In the genomic region with DNA sequence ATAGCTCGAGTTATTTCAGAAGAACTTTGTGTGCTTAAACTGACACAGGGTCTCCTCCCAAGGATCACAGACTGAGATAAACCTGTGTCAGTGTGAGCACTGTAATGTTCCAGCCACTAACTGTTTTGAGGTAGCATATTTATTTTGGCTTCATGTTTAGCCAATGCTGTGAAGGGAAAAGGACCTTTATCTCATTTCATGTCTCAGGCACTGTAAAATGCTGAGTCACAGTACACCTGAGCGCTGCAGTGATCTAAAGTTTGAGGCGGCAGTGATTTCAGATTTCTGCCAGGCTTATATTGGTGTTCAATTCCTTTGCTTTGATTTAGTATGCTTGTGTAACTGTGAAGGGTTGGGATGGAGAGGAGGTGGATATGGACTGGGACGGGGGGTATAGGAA, we compare ENCODE assay signal across 13 cellular contexts. TPM values are rescaled to one million over a fixed set of nuclear protein-coding genes. Genes with fewer than 3 reads are reported as not detected.
A peak's percentile ranks its signal among the peaks of the same experiment; 100 is the strongest.
DNase-seq lines count a peak whose midpoint lies in the region; ATAC-seq, FAIRE-seq and TF ChIP-seq lines count a peak whose summit lies in the region.
"Had no signal": no experiment of that assay in that cellular context is flagged by ENCODE, and none has a peak within 500 bp of the region (broad histone marks: within the 10 kb centered on the region; RNA-seq: fewer than 3 reads in every experiment).

No MANE protein-coding gene starts in this region.

- ATAC-seq in GM12878 (no peak), pancreas (peak; percentile 25 to 62 (median 45)), omental fat pad (ENCODE audit: low FRiP score) (no peak)

- DNase-seq in NCI-H2171 treated with DMSO at 0.1 percent for 48 hours (lab: John Stamatoyannopoulos, UW) (peak; percentile 4), NCI-H2171 (lab: John Stamatoyannopoulos, UW) (no peak), GM12878 (ENCODE audit: low read depth, low spot score) (no peak), pancreas (peak in 2 of 6 donors; percentile 22 to 28), omental fat pad (ENCODE audit: low spot score) (no peak), cortex of kidney (lab: John Stamatoyannopoulos, UW) (no peak)
- DNase-seq in stimulated activated naive CD4-positive, alpha-beta T cell treated with Interleukin-2 at 50 U/mL for 16 hours (lab: John Stamatoyannopoulos, UW) = no peak
- DNase-seq: activated CD4-positive, alpha-beta T cell treated with anti-CD3 and anti-CD28 coated beads for 48 hours; NCI-H187; SK-N-SH had no signal

- TF ChIP-seq RAD21 in GM12878 (IDR thresholded peaks at IDR 0.05; ENCODE audit: insufficient read depth, low read depth, low read length) = no peak

- no peak overlapping the region for H3K9ac ChIP-seq in KMS-11
- peak overlapping the region; percentile 62 for H3K9ac ChIP-seq in GM12878 (ENCODE audit: control insufficient read depth, insufficient read depth, low read length)
- H3K9ac ChIP-seq: SK-N-SH had no signal

- intact Hi-C loops in GM12878 (cut with micrococcal nuclease; ENCODE audit: unreplicated experiment) (no loop called here), pancreas (cut with DNase I) (no loop called here)

- POLR2A ChIA-PET in GM12878 (lab: Charles Lee) = interaction anchor here (0.6 to 1.6 kb wide), 4 partner anchors 18 to 160 kb away, joined by 3 to 5 read pairs (median 4); no protein-coding TSS in a partner anchor

- CTCF ChIA-PET in GM12878 (lab: Yijun Ruan, JAX) = interaction anchor here (1.3 to 3.1 kb wide), 2 partner anchors 43 to 61 kb away, joined by 6 to 17 read pairs; no protein-coding TSS in a partner anchor

- no peak for TF ChIP-seq POLR2A in GM12878 (IDR thresholded peaks at IDR 0.05; ENCODE audit: low read depth, low read length)

- peaks cover 20% of the 10 kb centered on the region for H3K79me2 ChIP-seq in KMS-11 (ENCODE audit: insufficient read depth, low read depth)
- H3K79me2 ChIP-seq in GM12878 (ENCODE audit: control insufficient read depth, insufficient read depth, low read length) = peaks cover 35% of the 10 kb centered on the region

- no peak for TF ChIP-seq CTCF in KMS-11 (conservative IDR thresholded peaks at IDR 0.05; ENCODE audit: low read depth, low read length)
- no peak for TF ChIP-seq CTCF in GM12878 (IDR thresholded peaks at IDR 0.05 in 2 of 3, conservative IDR thresholded peaks at IDR 0.05 in 1 of 3; ENCODE audit: control insufficient read depth in 2 of 3, extremely low read depth in 1 of 3, insufficient read depth in 1 of 3, low read depth in 3 of 3, low read length in 3 of 3)
- TF ChIP-seq CTCF in pancreas (IDR thresholded peaks at IDR 0.05) = no peak
- no peak for TF ChIP-seq CTCF in omental fat pad (IDR thresholded peaks at IDR 0.05)

- H3K9me3 ChIP-seq in GM12878 (replicated peaks; ENCODE audit: control insufficient read depth, insufficient read depth, low read length) = no peaks in the 10 kb centered on the region
- no peaks in the 10 kb centered on the region for H3K9me3 ChIP-seq in pancreas
- H3K9me3 ChIP-seq: SK-N-SH, thyroid gland had no signal

- H3K4me1 ChIP-seq in KMS-11 (ENCODE audit: low read depth, poor library complexity, severe bottlenecking) = peaks cover 28% of the 10 kb centered on the region
- peaks cover 23% of the 10 kb centered on the region for H3K4me1 ChIP-seq in GM12878 (ENCODE audit: control insufficient read depth, insufficient read depth, low read length)
- H3K4me1 ChIP-seq in pancreas = peaks cover 7 to 15% (median 8%) of the 10 kb centered on the region in 3 donors

- H2AFZ ChIP-seq in KMS-11 (ENCODE audit: low read depth) (peak overlapping the region; percentile 18; the same call in 1 of the 2 replicates), GM12878 (ENCODE audit: control insufficient read depth, low read depth, low read length) (peak overlapping the region; percentile 86)

- FAIRE-seq in GM12878 (lab: Jason Lieb, UNC) (no peak), pancreas (lab: Jason Lieb, UNC) (no peak)
- FAIRE-seq: islet of Langerhans had no signal

- H3K27me3 ChIP-seq in KMS-11 (ENCODE audit: insufficient read depth, low read depth) = no peaks in the 10 kb centered on the region
- no peaks in the 10 kb centered on the region for H3K27me3 ChIP-seq in GM12878 (replicated peaks in 1 of 2; ENCODE audit: control insufficient read depth in 2 of 2, insufficient read depth in 2 of 2, low read length in 1 of 2)
- no peaks in the 10 kb centered on the region for H3K27me3 ChIP-seq in pancreas
- H3K27me3 ChIP-seq: thyroid gland had no signal

- RAD21 ChIA-PET in GM12878 (lab: Charles Lee; ENCODE audit: unreplicated experiment) = interaction anchor here (0.7 to 4.6 kb wide), 5 partner anchors 42 to 1125 kb away, joined by 3 to 29 read pairs (median 5); a partner anchor contains a TSS

- no TSS peak for BruUV-seq in GM12878 (replicated peaks; lab: Mats Ljungman, UMichigan)

- no peak overlapping the region; the same call in 1 of the 2 replicates for H3K4me2 ChIP-seq in KMS-11
- H3K4me2 ChIP-seq in GM12878 (ENCODE audit: control insufficient read depth, insufficient read depth) = peak overlapping the region; percentile 96
- H3K4me2 ChIP-seq: SK-N-SH had no signal

- H4K20me1 ChIP-seq in KMS-11 (ENCODE audit: insufficient read depth) (peaks cover 9% of the 10 kb centered on the region; the same call in 1 of the 2 replicates), GM12878 (ENCODE audit: control insufficient read depth, insufficient read depth) (no peaks in the 10 kb centered on the region)

- WGBS in GM12878 (ENCODE audit: insufficient coverage, insufficient replicate concordance, low lambda C conversion rate, missing lambda C conversion rate) = 3% methylated on average over 4 of the region's 4 CpGs
- 27 to 35% methylated on average over 4 of the region's 4 CpGs for WGBS in pancreas, 2 donors

- no peak overlapping the region for H3K4me3 ChIP-seq in KMS-11 (IDR thresholded peaks at IDR 0.05; ENCODE audit: insufficient read depth, low read depth, low read length)
- H3K4me3 ChIP-seq in GM12878 = peak overlapping the region; percentile 0; the same call in 1 of the 2 replicates
- no peak overlapping the region for H3K4me3 ChIP-seq in pancreas
- H3K4me3 ChIP-seq: thyroid gland had no signal

- TF ChIP-seq EP300 in GM12878 (IDR thresholded peaks at IDR 0.05; ENCODE audit: borderline replicate concordance in 1 of 2, control insufficient read depth in 1 of 2, low read depth in 2 of 2, low read length in 2 of 2) = no peak

- H3K36me3 ChIP-seq in KMS-11 (ENCODE audit: insufficient read depth) = no peaks in the 10 kb centered on the region; the same call in 1 of the 2 replicates
- H3K36me3 ChIP-seq in GM12878 (ENCODE audit: control insufficient read depth in 2 of 2, insufficient read depth in 2 of 2, low read length in 1 of 2) = no peaks in the 10 kb centered on the region
- H3K36me3 ChIP-seq in pancreas = no peaks in the 10 kb centered on the region
- H3K36me3 ChIP-seq: thyroid gland had no signal

- SMC1A ChIA-PET in GM12878 (lab: Charles Lee; ENCODE audit: uncharacterized antibody, unreplicated experiment) = interaction anchor here (1.0 to 4.2 kb wide), 6 partner anchors 10 to 166 kb away, joined by 3 to 31 read pairs (median 4); no protein-coding TSS in a partner anchor

- in situ Hi-C loops in GM12878 (cut with MboI) = no loop called here

- H3K27ac ChIP-seq in KMS-11 (peak overlapping the region; percentile 32; the same call in 1 of the 2 replicates), GM12878 (ENCODE audit: control insufficient read depth, insufficient read depth) (peak overlapping the region; percentile 89), pancreas (no peak overlapping the region)
- H3K27ac ChIP-seq: thyroid gland had no signal

TF ChIP-seq in GM12878, 131 proteins besides CTCF, POLR2A, EP300 and RAD21 (continues in another document):
- TF ChIP-seq ZNF217 (IDR thresholded peaks at IDR 0.05) = no peak
- TF ChIP-seq BACH1 (IDR thresholded peaks at IDR 0.05; ENCODE audit: borderline replicate concordance) = peak; percentile 97
- TF ChIP-seq CHD1 (IDR thresholded peaks at IDR 0.05; ENCODE audit: low read depth, low read length) = no peak
- 0 out of 2 replicates have a peak, but pooled peaks have one; percentile 8 for TF ChIP-seq FOXM1 (IDR thresholded peaks at IDR 0.05; ENCODE audit: low read depth, low read length)
- TF ChIP-seq, protein P1, sequence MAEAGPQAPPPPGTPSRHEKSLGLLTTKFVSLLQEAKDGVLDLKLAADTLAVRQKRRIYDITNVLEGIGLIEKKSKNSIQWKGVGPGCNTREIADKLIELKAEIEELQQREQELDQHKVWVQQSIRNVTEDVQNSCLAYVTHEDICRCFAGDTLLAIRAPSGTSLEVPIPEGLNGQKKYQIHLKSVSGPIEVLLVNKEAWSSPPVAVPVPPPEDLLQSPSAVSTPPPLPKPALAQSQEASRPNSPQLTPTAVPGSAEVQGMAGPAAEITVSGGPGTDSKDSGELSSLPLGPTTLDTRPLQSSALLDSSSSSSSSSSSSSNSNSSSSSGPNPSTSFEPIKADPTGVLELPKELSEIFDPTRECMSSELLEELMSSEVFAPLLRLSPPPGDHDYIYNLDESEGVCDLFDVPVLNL (IDR thresholded peaks at IDR 0.05; ENCODE audit: low read depth, low read length) = no peak

RNA-seq across cellular contexts. Expression of a gene that starts 3.1 kb away (rescaled TPM):
- total RNA-seq in GM12878 (2013; cell fraction: nucleolus; rRNA removed) = 54.2 and 54.9 TPM in 2 replicates
- total RNA-seq in GM12878 (2014; rRNA removed) = 58.6 and 74.7 TPM in 2 replicates
- 74.5 and 75.6 TPM in 2 replicates for total RNA-seq in GM12878 (2014; rRNA removed; fragmentation: Illumina TruSeq; extraction: Trizol)
- total RNA-seq in GM12878 (2021) = 71.8 and 74.1 TPM in 2 replicates
- polyA plus RNA-seq in GM12878 (2011; ENCODE audit: low read depth) = 32.3 TPM
- 26.2 and 37.4 TPM in 2 replicates for polyA plus RNA-seq in GM12878 (2011; rRNA removed)
- 7.6 and 9.1 TPM in 2 replicates for polyA plus RNA-seq in GM12878 (2011; cell fraction: cytosol; rRNA removed)
- polyA plus RNA-seq in GM12878 (2011; cell fraction: nucleus; rRNA removed) = 14.8 and 20.9 TPM in 2 replicates
- 35.2 and 43.8 TPM in 2 replicates for polyA plus RNA-seq in GM12878 (2012)
- polyA plus RNA-seq in GM12878 (2014; fragmentation: Illumina TruSeq; extraction: Trizol) = 57.7 and 67.2 TPM in 2 replicates
- polyA plus RNA-seq in GM12878 (2014; fragmentation: Nextera tagmentation; extraction: Ambion mirVana) = 10 to 100 TPM; 40.4 to 43.5 TPM
- polyA plus RNA-seq in GM12878 (2014; rRNA removed) = 33.6 and 33.8 TPM in 2 replicates
- 10 to 100 TPM; 94.4 to 96.4 TPM for polyA plus RNA-seq in GM12878 (2016; fragmentation: Nextera tagmentation; extraction: Ambion mirVana)
- 30.4 and 50.9 TPM in 2 replicates for polyA minus RNA-seq in GM12878 (2011; rRNA and poly(A)+ RNA removed)
- 22.9 and 23.4 TPM in 2 replicates for polyA minus RNA-seq in GM12878 (2011; cell fraction: cytosol; rRNA and poly(A)+ RNA removed)
- polyA minus RNA-seq in GM12878 (2011; cell fraction: nucleus; rRNA and poly(A)+ RNA removed) = 17.0 and 23.0 TPM in 2 replicates
- 10 to 100 TPM; 18.7 to 26.6 (median 23.3) TPM for total RNA-seq in pancreas
- 10 to 100 TPM; 13.0 to 21.7 TPM for polyA plus RNA-seq in pancreas
- total RNA-seq in omental fat pad = 10 to 100 TPM; 40.4 to 65.4 (median 47.9) TPM

Comparison
In these comparisons a context has a peak if more than half of its experiments do, and no peak if none do; other contexts are left out.
1. H3K27ac ChIP-seq: peak in KMS-11 (single experiment) and GM12878 (single experiment); none in pancreas (0 of 4).
2. ATAC-seq: peak in pancreas (4 of 4); none in GM12878 (single experiment) and omental fat pad (single experiment).